ENCODE assay signal across 1 cellular context in genomic region chr19:10870501-10870954, GRCh38.
TF ChIP-seq lines count a peak whose summit lies in the region.

No MANE protein-coding gene starts in this region.

TF ChIP-seq in K562, 482 proteins besides CTCF, POLR2A, EP300 and RAD21 (continued from another document and continues in another):
- TF ChIP-seq, protein P1, sequence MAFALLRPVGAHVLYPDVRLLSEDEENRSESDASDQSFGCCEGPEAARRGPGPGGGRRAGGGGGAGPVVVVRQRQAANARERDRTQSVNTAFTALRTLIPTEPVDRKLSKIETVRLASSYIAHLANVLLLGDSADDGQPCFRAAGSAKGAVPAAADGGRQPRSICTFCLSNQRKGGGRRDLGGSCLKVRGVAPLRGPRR (CRISPR knock-in tag; IDR thresholded peaks at IDR 0.05) = 0 out of 2 replicates have a peak, but pooled peaks have one; percentile 24
- TF ChIP-seq LEF1 (IDR thresholded peaks at IDR 0.05) = peak; percentile 85
- no peak for TF ChIP-seq ZBTB17 (CRISPR knock-in tag; IDR thresholded peaks at IDR 0.05)
- TF ChIP-seq NCOA1 (IDR thresholded peaks at IDR 0.05; ENCODE audit: low read depth) = peak; percentile 17; the same call in 1 of the 2 replicates
- TF ChIP-seq CEBPZ (IDR thresholded peaks at IDR 0.05; ENCODE audit: borderline replicate concordance, low read depth, low read length) = no peak
- TF ChIP-seq, protein P2, sequence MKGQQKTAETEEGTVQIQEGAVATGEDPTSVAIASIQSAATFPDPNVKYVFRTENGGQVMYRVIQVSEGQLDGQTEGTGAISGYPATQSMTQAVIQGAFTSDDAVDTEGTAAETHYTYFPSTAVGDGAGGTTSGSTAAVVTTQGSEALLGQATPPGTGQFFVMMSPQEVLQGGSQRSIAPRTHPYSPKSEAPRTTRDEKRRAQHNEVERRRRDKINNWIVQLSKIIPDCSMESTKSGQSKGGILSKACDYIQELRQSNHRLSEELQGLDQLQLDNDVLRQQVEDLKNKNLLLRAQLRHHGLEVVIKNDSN (CRISPR knock-in tag; IDR thresholded peaks at IDR 0.05) = no peak
- TF ChIP-seq ESRRB (CRISPR knock-in tag; IDR thresholded peaks at IDR 0.05; ENCODE audit: borderline replicate concordance) = no peak
- no peak for TF ChIP-seq MCM7 (IDR thresholded peaks at IDR 0.05)
- TF ChIP-seq E2F8 (IDR thresholded peaks at IDR 0.05; ENCODE audit: low read depth, partially characterized antibody) = peak; percentile 31
- TF ChIP-seq, protein P3, sequence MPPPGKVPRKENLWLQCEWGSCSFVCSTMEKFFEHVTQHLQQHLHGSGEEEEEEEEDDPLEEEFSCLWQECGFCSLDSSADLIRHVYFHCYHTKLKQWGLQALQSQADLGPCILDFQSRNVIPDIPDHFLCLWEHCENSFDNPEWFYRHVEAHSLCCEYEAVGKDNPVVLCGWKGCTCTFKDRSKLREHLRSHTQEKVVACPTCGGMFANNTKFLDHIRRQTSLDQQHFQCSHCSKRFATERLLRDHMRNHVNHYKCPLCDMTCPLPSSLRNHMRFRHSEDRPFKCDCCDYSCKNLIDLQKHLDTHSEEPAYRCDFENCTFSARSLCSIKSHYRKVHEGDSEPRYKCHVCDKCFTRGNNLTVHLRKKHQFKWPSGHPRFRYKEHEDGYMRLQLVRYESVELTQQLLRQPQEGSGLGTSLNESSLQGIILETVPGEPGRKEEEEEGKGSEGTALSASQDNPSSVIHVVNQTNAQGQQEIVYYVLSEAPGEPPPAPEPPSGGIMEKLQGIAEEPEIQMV (tag; conservative IDR thresholded peaks at IDR 0.05; ENCODE audit: low read depth) = no peak
- TF ChIP-seq, protein P4, sequence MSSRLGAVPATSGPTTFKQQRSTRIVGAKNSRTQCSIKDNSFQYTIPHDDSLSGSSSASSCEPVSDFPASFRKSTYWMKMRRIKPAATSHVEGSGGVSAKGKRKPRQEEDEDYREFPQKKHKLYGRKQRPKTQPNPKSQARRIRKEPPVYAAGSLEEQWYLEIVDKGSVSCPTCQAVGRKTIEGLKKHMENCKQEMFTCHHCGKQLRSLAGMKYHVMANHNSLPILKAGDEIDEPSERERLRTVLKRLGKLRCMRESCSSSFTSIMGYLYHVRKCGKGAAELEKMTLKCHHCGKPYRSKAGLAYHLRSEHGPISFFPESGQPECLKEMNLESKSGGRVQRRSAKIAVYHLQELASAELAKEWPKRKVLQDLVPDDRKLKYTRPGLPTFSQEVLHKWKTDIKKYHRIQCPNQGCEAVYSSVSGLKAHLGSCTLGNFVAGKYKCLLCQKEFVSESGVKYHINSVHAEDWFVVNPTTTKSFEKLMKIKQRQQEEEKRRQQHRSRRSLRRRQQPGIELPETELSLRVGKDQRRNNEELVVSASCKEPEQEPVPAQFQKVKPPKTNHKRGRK (tag; IDR thresholded peaks at IDR 0.05) = no peak
- no peak for TF ChIP-seq PHF21A (IDR thresholded peaks at IDR 0.05; ENCODE audit: borderline replicate concordance, low read depth)
- TF ChIP-seq KDM1A (IDR thresholded peaks at IDR 0.05) = peak in 1 of 2 experiments; percentile 45; a peak in 1 of 4 replicates
- no peak for TF ChIP-seq ZNF232 (CRISPR knock-in tag; IDR thresholded peaks at IDR 0.05)
- peak; percentile 84 for TF ChIP-seq BRD9 (IDR thresholded peaks at IDR 0.05; ENCODE audit: low read depth, partially characterized antibody)
- no peak for TF ChIP-seq POU5F1 (IDR thresholded peaks at IDR 0.05; ENCODE audit: borderline replicate concordance, low read depth, low read length, partially characterized antibody)
- TF ChIP-seq MBD2 (IDR thresholded peaks at IDR 0.05; ENCODE audit: borderline replicate concordance, low read depth) = no peak
- no peak for TF ChIP-seq U2AF2 (optimal IDR thresholded peaks at IDR 0.05; ENCODE audit: low read depth, low read length)
- no peak for TF ChIP-seq HBP1 (CRISPR knock-in tag; IDR thresholded peaks at IDR 0.05)
- TF ChIP-seq NFIC (IDR thresholded peaks at IDR 0.05) = peak; percentile 54
- no peak for TF ChIP-seq ZNF449 (CRISPR knock-in tag; IDR thresholded peaks at IDR 0.05)
- no peak for TF ChIP-seq EP400 (IDR thresholded peaks at IDR 0.05)
- TF ChIP-seq KLF16 (IDR thresholded peaks at IDR 0.05) = 0 out of 2 replicates have a peak, but pooled peaks have one; percentile 20
- no peak for TF ChIP-seq POLR2AphosphoS2 (IDR thresholded peaks at IDR 0.05; ENCODE audit: low read length)
- TF ChIP-seq RBM25 (IDR thresholded peaks at IDR 0.05; ENCODE audit: low read depth, low read length, severe bottlenecking) = no peak
- TF ChIP-seq CBX1 (IDR thresholded peaks at IDR 0.05; ENCODE audit: low read depth) = no peak
- TF ChIP-seq FIP1L1 (IDR thresholded peaks at IDR 0.05; ENCODE audit: low read depth, low read length, poor library complexity, severe bottlenecking) = no peak
- TF ChIP-seq ZFP1 (CRISPR knock-in tag; IDR thresholded peaks at IDR 0.05) = no peak
- no peak for TF ChIP-seq SOX6 (IDR thresholded peaks at IDR 0.05)
- no peak for TF ChIP-seq ESRRA (IDR thresholded peaks at IDR 0.05; ENCODE audit: borderline replicate concordance, low read depth)
- no peak; the same call in 1 of the 2 replicates for TF ChIP-seq TFAP4 (CRISPR knock-in tag; IDR thresholded peaks at IDR 0.05; ENCODE audit: borderline replicate concordance)
- TF ChIP-seq NELFE (IDR thresholded peaks at IDR 0.05; ENCODE audit: insufficient read depth, insufficient read length) = no peak
- TF ChIP-seq SMAD4 (CRISPR knock-in tag; conservative IDR thresholded peaks at IDR 0.05) = peak; percentile 23; the same call in 1 of the 2 replicates
- TF ChIP-seq, protein P5, sequence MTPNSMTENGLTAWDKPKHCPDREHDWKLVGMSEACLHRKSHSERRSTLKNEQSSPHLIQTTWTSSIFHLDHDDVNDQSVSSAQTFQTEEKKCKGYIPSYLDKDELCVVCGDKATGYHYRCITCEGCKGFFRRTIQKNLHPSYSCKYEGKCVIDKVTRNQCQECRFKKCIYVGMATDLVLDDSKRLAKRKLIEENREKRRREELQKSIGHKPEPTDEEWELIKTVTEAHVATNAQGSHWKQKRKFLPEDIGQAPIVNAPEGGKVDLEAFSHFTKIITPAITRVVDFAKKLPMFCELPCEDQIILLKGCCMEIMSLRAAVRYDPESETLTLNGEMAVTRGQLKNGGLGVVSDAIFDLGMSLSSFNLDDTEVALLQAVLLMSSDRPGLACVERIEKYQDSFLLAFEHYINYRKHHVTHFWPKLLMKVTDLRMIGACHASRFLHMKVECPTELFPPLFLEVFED (CRISPR knock-in tag; conservative IDR thresholded peaks at IDR 0.05) = 0 out of 2 replicates have a peak, but pooled peaks have one; percentile 67
- peak; percentile 60 for TF ChIP-seq MTA2 (IDR thresholded peaks at IDR 0.05; ENCODE audit: low read depth)
- peak; percentile 31; the same call in 1 of the 2 replicates for TF ChIP-seq MECOM (CRISPR knock-in tag; IDR thresholded peaks at IDR 0.05)
- no peak for TF ChIP-seq BDP1 (IDR thresholded peaks at IDR 0.05; ENCODE audit: insufficient read depth, insufficient read length)
- TF ChIP-seq HMG20B (CRISPR knock-in tag; IDR thresholded peaks at IDR 0.05) = no peak
- peak; percentile 7; the same call in 1 of the 2 replicates for TF ChIP-seq ZNF316 (IDR thresholded peaks at IDR 0.05)
- TF ChIP-seq GTF2B (IDR thresholded peaks at IDR 0.05; ENCODE audit: extremely low read depth, insufficient read length) = no peak
- peak; percentile 51; the same call in 1 of the 2 replicates for TF ChIP-seq HLTF (IDR thresholded peaks at IDR 0.05)
- no peak for TF ChIP-seq ZFP36 (IDR thresholded peaks at IDR 0.05; ENCODE audit: low read depth, low read length, partially characterized antibody)
- no peak for TF ChIP-seq ZNF583 (CRISPR knock-in tag; IDR thresholded peaks at IDR 0.05)
- TF ChIP-seq L3MBTL2 (IDR thresholded peaks at IDR 0.05) = no peak
- no peak for TF ChIP-seq JUN (IDR thresholded peaks at IDR 0.05; ENCODE audit: borderline replicate concordance, low read depth, low read length)
- no peak for TF ChIP-seq JUN (CRISPR knock-in tag; IDR thresholded peaks at IDR 0.05; ENCODE audit: borderline replicate concordance)
- peak; percentile 74 for TF ChIP-seq CBFA2T2 (conservative IDR thresholded peaks at IDR 0.05)
